Comparison of ENCODE assay signal across 13 cellular contexts in the genomic region with DNA sequence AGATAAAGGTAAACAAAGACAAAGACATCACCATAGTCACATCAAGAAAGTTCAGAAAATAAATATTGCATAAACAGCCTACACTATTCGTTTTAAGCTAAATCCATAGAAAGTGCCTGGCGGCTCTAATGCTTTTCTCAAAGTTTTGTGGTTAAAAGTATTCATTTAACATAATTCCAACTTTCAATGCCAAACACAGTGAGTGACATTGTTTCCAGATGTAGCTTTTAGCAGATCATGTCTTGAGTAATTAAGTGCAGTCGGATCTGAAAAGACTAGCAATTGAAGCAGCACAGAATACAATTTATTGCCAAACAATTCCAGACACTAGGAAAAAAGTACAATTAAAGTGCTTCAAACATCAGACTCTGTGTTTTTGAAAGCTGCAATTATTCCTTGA.
DNase-seq lines count a peak whose midpoint lies in the region; TF ChIP-seq lines count a peak whose summit lies in the region.
"Had no signal": no experiment of that assay in that cellular context is flagged by ENCODE, and none has a peak within 500 bp of the region (broad histone marks: within the 10 kb centered on the region; RNA-seq: fewer than 3 reads in every experiment).

No MANE protein-coding gene starts in this region.

- no peak overlapping the region for H3K4me3 Mint-ChIP-seq in osteocyte (ENCODE audit: unreplicated experiment)
- H3K4me3 Mint-ChIP-seq: CD4-positive, alpha-beta memory T cell; HFFc6 had no signal

- H3K4me1 Mint-ChIP-seq in osteocyte (ENCODE audit: unreplicated experiment), result peaks cover 4% of the 10 kb centered on the region
- H3K4me1 Mint-ChIP-seq: CD4-positive, alpha-beta memory T cell had no signal

- H3K27ac Mint-ChIP-seq in osteocyte (ENCODE audit: unreplicated experiment), result peak overlapping the region; percentile 31
- H3K27ac Mint-ChIP-seq: CD4-positive, alpha-beta memory T cell; HFFc6 had no signal

- TF ChIP-seq CTCF in osteocyte (IDR thresholded peaks at IDR 0.05), result no peak

- H3K27me3 Mint-ChIP-seq in osteocyte (ENCODE audit: unreplicated experiment), result no peaks in the 10 kb centered on the region
- H3K27me3 Mint-ChIP-seq: CD4-positive, alpha-beta memory T cell had no signal

- H3K9me3 Mint-ChIP-seq in osteocyte (ENCODE audit: unreplicated experiment), result no peaks in the 10 kb centered on the region
- H3K9me3 Mint-ChIP-seq: HFFc6 had no signal

- no peaks in the 10 kb centered on the region for H3K36me3 Mint-ChIP-seq in osteocyte (ENCODE audit: unreplicated experiment)
- H3K36me3 Mint-ChIP-seq: CD4-positive, alpha-beta memory T cell had no signal

- DNase-seq in NCI-H69 (lab: John Stamatoyannopoulos, UW) (peak; percentile 13), dedifferentiated amniotic fluid mesenchymal stem cell (ENCODE audit: extremely low spot score) (peak; percentile 51), foreskin melanocyte (peak; percentile 84), osteocyte (ENCODE audit: extremely low spot score, unreplicated experiment) (no peak), NCI-H2227 (lab: John Stamatoyannopoulos, UW; ENCODE audit: unreplicated experiment) (no peak), NCI-H82 (lab: John Stamatoyannopoulos, UW) (no peak), NCI-H2081 treated with DMSO at 0.1 percent for 48 hours (lab: John Stamatoyannopoulos, UW) (no peak)
- DNase-seq in activated T-cell treated with anti-CD3 and anti-CD28 coated beads, Interleukin-2, amount 50 U/mL, for 1 hour, result no peak
- DNase-seq: BE2C; CD4-positive, alpha-beta memory T cell; COR-L47; HCEC 1CT; HFFc6 had no signal

Comparison
In these comparisons a context has a peak if more than half of its experiments do, and no peak if none do; other contexts are left out.
1. DNase-seq: peak in NCI-H69 (single experiment), dedifferentiated amniotic fluid mesenchymal stem cell (single experiment) and foreskin melanocyte (single experiment); none in osteocyte (single experiment), NCI-H2227 (single experiment), NCI-H82 (single experiment), activated T-cell treated with anti-CD3 and anti-CD28 coated beads, Interleukin-2, amount 50 U/mL, for 1 hour (single experiment) and NCI-H2081 treated with DMSO at 0.1 percent for 48 hours (single experiment).